Comparison of ENCODE assay signal across 8 cellular contexts in the genomic region with DNA sequence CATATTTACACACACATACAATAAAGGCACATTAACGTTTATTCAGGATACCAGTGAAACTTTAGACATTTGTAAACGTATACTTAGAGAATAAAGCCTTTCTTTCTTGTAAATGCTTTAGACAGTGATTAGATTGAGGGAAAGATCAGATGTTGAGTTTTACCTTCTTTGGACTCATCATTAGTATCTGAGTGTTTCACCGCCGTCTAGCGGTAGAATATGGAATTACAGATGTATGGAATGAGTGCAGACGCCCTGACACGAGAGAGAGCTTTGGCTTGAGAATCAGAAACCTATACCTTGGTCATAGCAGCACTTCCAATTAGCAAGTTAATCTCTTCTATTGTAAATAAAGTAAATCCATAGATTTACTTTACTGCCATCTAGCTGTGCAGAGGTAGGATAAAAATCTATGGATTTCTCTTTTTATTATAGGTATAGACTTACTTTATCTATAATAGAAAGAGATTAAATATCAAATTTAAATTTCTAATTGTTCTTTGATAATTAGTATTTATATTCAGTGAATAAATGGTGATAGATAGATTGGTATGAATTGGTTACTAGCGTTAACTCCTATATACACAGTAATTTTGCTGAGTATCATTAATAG. TPM values are rescaled to one million over a fixed set of nuclear protein-coding genes. Genes with fewer than 3 reads are reported as not detected.
DNase-seq lines count a peak whose midpoint lies in the region; ATAC-seq and TF ChIP-seq lines count a peak whose summit lies in the region.

No MANE protein-coding gene starts in this region.

- no peaks in the 10 kb centered on the region for H3K9me3 Mint-ChIP-seq in stimulated activated naive CD8-positive, alpha-beta T cell treated with anti-CD3 and anti-CD28 coated beads, Interleukin-15, amount 100 ng/mL, for 72 hours

- no peaks in the 10 kb centered on the region for H3K36me3 ChIP-seq in breast epithelium
- no peaks in the 10 kb centered on the region for H3K36me3 ChIP-seq in lung (ENCODE audit: control insufficient read depth in 2 of 2, insufficient read depth in 2 of 2, low read length in 2 of 2)

- DNase-seq in A172 (ENCODE audit: low spot score) (peak; percentile 62), ELR (ENCODE audit: low read depth) (peak; percentile 71), Kasumi-1 (lab: John Stamatoyannopoulos, UW) (peak; percentile 49 to 62), SKM-1 (lab: John Stamatoyannopoulos, UW; ENCODE audit: unreplicated experiment) (peak; percentile 64), breast epithelium (ENCODE audit: low spot score in 2 of 2) (peak in 1 of 2 donors; percentile 19), lung (ENCODE audit: low spot score) (no peak), occipital lobe (lab: John Stamatoyannopoulos, UW) (no peak)
- DNase-seq in stimulated activated naive CD8-positive, alpha-beta T cell treated with anti-CD3 and anti-CD28 coated beads, Interleukin-15, amount 100 ng/mL, for 72 hours = peak; percentile 40 to 49

- H3K4me3 ChIP-seq in breast epithelium = no peak overlapping the region
- H3K4me3 ChIP-seq in lung = no peak overlapping the region

- intact Hi-C loops in breast epithelium (cut with DNase I; ENCODE audit: low total_unique reads) = no loop called here

- H3K27me3 ChIP-seq in breast epithelium = no peaks in the 10 kb centered on the region
- H3K27me3 ChIP-seq in lung (ENCODE audit: control insufficient read depth, insufficient read depth) = no peaks in the 10 kb centered on the region

- H3K4me3 Mint-ChIP-seq in stimulated activated naive CD8-positive, alpha-beta T cell treated with anti-CD3 and anti-CD28 coated beads, Interleukin-15, amount 100 ng/mL, for 72 hours = no peak overlapping the region

- TF ChIP-seq POLR2A in breast epithelium (IDR thresholded peaks at IDR 0.05) = no peak

- peaks cover 9% of the 10 kb centered on the region for H3K4me1 Mint-ChIP-seq in stimulated activated naive CD8-positive, alpha-beta T cell treated with anti-CD3 and anti-CD28 coated beads, Interleukin-15, amount 100 ng/mL, for 72 hours

- no peak overlapping the region for H3K27ac ChIP-seq in breast epithelium
- H3K27ac ChIP-seq in lung (ENCODE audit: low read depth in 1 of 2, low read length in 1 of 2) = no peak overlapping the region

- H3K9me3 ChIP-seq in breast epithelium = no peaks in the 10 kb centered on the region
- H3K9me3 ChIP-seq in lung (ENCODE audit: control insufficient read depth in 2 of 2, insufficient read depth in 1 of 2, low read length in 1 of 2) = no peaks in the 10 kb centered on the region

- WGBS in lung, 2 donors = 10 to 23% methylated on average over 8 of the region's 8 CpGs

- peaks cover 35% of the 10 kb centered on the region for H3K27me3 Mint-ChIP-seq in stimulated activated naive CD8-positive, alpha-beta T cell treated with anti-CD3 and anti-CD28 coated beads, Interleukin-15, amount 100 ng/mL, for 72 hours

- H3K4me1 ChIP-seq in breast epithelium = no peaks in the 10 kb centered on the region
- H3K4me1 ChIP-seq in lung (ENCODE audit: control insufficient read depth in 2 of 2, insufficient read depth in 2 of 2, low read length in 2 of 2) = no peaks in the 10 kb centered on the region

- TF ChIP-seq CTCF in breast epithelium (IDR thresholded peaks at IDR 0.05) (peak; percentile 63 to 68 (median 66)), lung (IDR thresholded peaks at IDR 0.05; ENCODE audit: control extremely low read depth, extremely low read depth) (peak; percentile 51)

- no peak overlapping the region for H3K27ac Mint-ChIP-seq in stimulated activated naive CD8-positive, alpha-beta T cell treated with anti-CD3 and anti-CD28 coated beads, Interleukin-15, amount 100 ng/mL, for 72 hours

- no peak for ATAC-seq in lung (ENCODE audit: insufficient read depth, low FRiP score)
- ATAC-seq in stimulated activated naive CD8-positive, alpha-beta T cell treated with anti-CD3 and anti-CD28 coated beads, Interleukin-15, amount 100 ng/mL, for 72 hours = peak; percentile 64

RNA-seq across cellular contexts. Expression of gene FLG2, which starts 12.6 kb away (rescaled TPM):
- not detected in 2 replicates for total RNA-seq in A172 (2014; rRNA removed; shearing (Covaris generic))
- not detected for total RNA-seq in breast epithelium
- not detected for total RNA-seq in lung
- polyA plus RNA-seq in lung = not detected
- total RNA-seq in occipital lobe = not detected

RNA-seq across cellular contexts. Expression of gene FLG, which starts 22.2 kb away (rescaled TPM):
- total RNA-seq in A172 (2014; rRNA removed; shearing (Covaris generic)) = not detected in 2 replicates
- total RNA-seq in breast epithelium = not detected
- total RNA-seq in lung = not detected
- polyA plus RNA-seq in lung = under 1 TPM in 1 of 2 donors, not detected in 1; 0.02 TPM
- total RNA-seq in occipital lobe = not detected

Comparison
In these comparisons a context has a peak if more than half of its experiments do, and no peak if none do; other contexts are left out.
1. DNase-seq: peak in A172 (single experiment), ELR (single experiment), Kasumi-1 (2 of 2), SKM-1 (single experiment) and stimulated activated naive CD8-positive, alpha-beta T cell treated with anti-CD3 and anti-CD28 coated beads, Interleukin-15, amount 100 ng/mL, for 72 hours (2 of 2); none in lung (single experiment) and occipital lobe (single experiment).